Comparison of ENCODE assay signal across 35 cellular contexts in genomic region chr10:34001831-34002230, GRCh38.
DNase-seq lines count a peak whose midpoint lies in the region; ATAC-seq, FAIRE-seq and TF ChIP-seq lines count a peak whose summit lies in the region.
"Had no signal": no experiment of that assay in that cellular context is flagged by ENCODE, and none has a peak within 500 bp of the region (broad histone marks: within the 10 kb centered on the region; RNA-seq: fewer than 3 reads in every experiment).

No MANE protein-coding gene starts in this region.

- no peak for TF ChIP-seq RAD21 in SK-N-SH (IDR thresholded peaks at IDR 0.05; ENCODE audit: low read length)
- no peak for TF ChIP-seq RAD21 in H1 (IDR thresholded peaks at IDR 0.05 in 1 of 2, conservative IDR thresholded peaks at IDR 0.05 in 1 of 2; ENCODE audit: low read depth in 2 of 2, low read length in 2 of 2)

- peak overlapping the region in 1 of 2 experiments; percentile 28; a peak in 1 of 4 replicates for H3K27ac ChIP-seq in SK-N-SH (ENCODE audit: low read depth in 2 of 2, low read length in 1 of 2)
- 0 out of 2 replicates have a peak overlapping the region, but pooled peaks have one; percentile 19 for H3K27ac ChIP-seq in VCaP
- no peak overlapping the region for H3K27ac ChIP-seq in H1 (ENCODE audit: low read depth, low read length)
- H3K27ac ChIP-seq: 22Rv1; A549; BLaER1; BLaER1 treated with 17β-estradiol and CSF1 and Interleukin-3, amounts not matched to agents 10 nM and 100 nM; C4-2B had no signal

- H2BK120ac ChIP-seq in H1 (replicated peaks; ENCODE audit: low read depth, low read length) = no peak overlapping the region

- no peak overlapping the region for H2AFZ ChIP-seq in SK-N-SH (ENCODE audit: low read depth)
- H2AFZ ChIP-seq in H1 (ENCODE audit: low read length) = no peak overlapping the region

- no peak overlapping the region for H4K91ac ChIP-seq in H1 (replicated peaks; ENCODE audit: insufficient read length, low read length)

- H3K56ac ChIP-seq in H1 (replicated peaks; ENCODE audit: insufficient read length, low read depth, low read length) = no peak overlapping the region

- DNase-seq in SK-N-SH (no peak), SK-N-DZ (ENCODE audit: low spot score) (peak; percentile 49), H1 (ENCODE audit: low read depth in 1 of 2, low spot score in 2 of 2) (no peak), anterior cingulate cortex (lab: John Stamatoyannopoulos, UW) (no peak), HUDEP-2 (lab: John Stamatoyannopoulos, UW; ENCODE audit: unreplicated experiment in 76 of 76) (no peak)
- DNase-seq: 8988T; ACHN; AML-193; C1 segment of cervical spinal cord; Calu3; CD4-positive, alpha-beta memory T cell; CD4-positive, alpha-beta T cell; CD4-positive, CD25-positive, alpha-beta regulatory T cell; CD8-positive, alpha-beta memory T cell; CD8-positive, alpha-beta T cell; COR-L47; DMS 273 treated with DMSO at 0.1 percent for 48 hours; DMS153; DMS53; DMS79; DMS79 treated with DMSO at 0.1 percent for 48 hours; DND-41; EL had no signal

- H3K4me3 ChIP-seq in SK-N-SH (ENCODE audit: low read depth in 2 of 2, low read length in 1 of 2) = no peak overlapping the region
- H3K4me3 ChIP-seq in H1 (ENCODE audit: extremely low read depth in 1 of 4, insufficient read depth in 2 of 4, low read depth in 3 of 4, low read length in 4 of 4) = no peak overlapping the region
- H3K4me3 ChIP-seq: A549; BLaER1; BLaER1 treated with 17β-estradiol and CSF1 and Interleukin-3, amounts not matched to agents 10 nM and 100 nM had no signal

- H3K9me3 ChIP-seq in SK-N-SH = no peaks in the 10 kb centered on the region
- no peaks in the 10 kb centered on the region for H3K9me3 ChIP-seq in H1 (ENCODE audit: insufficient read depth in 2 of 2, low read depth in 1 of 2, low read length in 1 of 2)
- H3K9me3 ChIP-seq: A549, BE2C, BLaER1, Caco-2 had no signal

- H2BK20ac ChIP-seq in H1 (ENCODE audit: low read length) = no peak overlapping the region

- H3F3A ChIP-seq in SK-N-SH (replicated peaks; ENCODE audit: insufficient read depth) = no peaks in the 10 kb centered on the region

- H2BK12ac ChIP-seq in H1 (ENCODE audit: low read depth, low read length) = no peak overlapping the region

- no peaks in the 10 kb centered on the region for H3K36me3 ChIP-seq in SK-N-SH (replicated peaks in 1 of 2; ENCODE audit: control insufficient read depth in 1 of 2, insufficient read depth in 2 of 2, low read length in 1 of 2)
- H3K36me3 ChIP-seq in H1 (ENCODE audit: control insufficient read depth in 2 of 4, insufficient read depth in 4 of 4, low read length in 3 of 4) = no peaks in the 10 kb centered on the region
- H3K36me3 ChIP-seq: BE2C; BLaER1; BLaER1 treated with 17β-estradiol and CSF1 and Interleukin-3, amounts not matched to agents 10 nM and 100 nM had no signal

- POLR2A ChIA-PET in SK-N-SH (lab: Yijun Ruan, JAX) = no interaction called here
- POLR2A ChIA-PET in H1 (lab: Charles Lee; ENCODE audit: partially characterized antibody) = no interaction called here

- no peaks in the 10 kb centered on the region for H3K9me2 ChIP-seq in SK-N-SH

- H3K18ac ChIP-seq in H1 (ENCODE audit: extremely low read depth, low read length) = no peak overlapping the region

- no peaks in the 10 kb centered on the region for H3K23me2 ChIP-seq in H1 (ENCODE audit: low read depth, low read length)

- H2BK15ac ChIP-seq in H1 (ENCODE audit: low read length) = peak overlapping the region; percentile 31; the same call in 1 of the 2 replicates

- H3K14ac ChIP-seq in H1 (ENCODE audit: insufficient read length) = no peak overlapping the region

- H2BK5ac ChIP-seq in H1 (ENCODE audit: low read depth, low read length) = no peak overlapping the region

- FAIRE-seq in H1 (lab: Jason Lieb, UNC) = no peak
- FAIRE-seq: A204.1, A549, D721Med had no signal

- no peak for TF ChIP-seq POLR2A in H1 (IDR thresholded peaks at IDR 0.05; ENCODE audit: control extremely low read depth in 1 of 2, low read depth in 2 of 2, low read length in 2 of 2)

- H3K4me2 ChIP-seq in SK-N-SH (no peak overlapping the region), H1 (ENCODE audit: insufficient read depth in 1 of 2, low read depth in 2 of 2, low read length in 2 of 2) (no peak overlapping the region)
- H3K4me2 ChIP-seq: A549; BLaER1; BLaER1 treated with 17β-estradiol and CSF1 and Interleukin-3, amounts not matched to agents 10 nM and 100 nM had no signal

- H3K27me3 ChIP-seq in SK-N-SH (ENCODE audit: insufficient read depth) (no peaks in the 10 kb centered on the region), H1 (replicated peaks in 1 of 4; ENCODE audit: control insufficient read depth in 3 of 4, extremely low read depth in 1 of 4, insufficient read depth in 3 of 4, low read length in 3 of 4) (no peaks in the 10 kb centered on the region)
- H3K27me3 ChIP-seq: BE2C; BLaER1; BLaER1 treated with 17β-estradiol and CSF1 and Interleukin-3, amounts not matched to agents 10 nM and 100 nM had no signal

- WGBS in SK-N-SH (ENCODE audit: low lambda C conversion rate) = 59% methylated on average over 5 of the region's 5 CpGs
- 88% methylated on average over 5 of the region's 5 CpGs; no CpG with 5 or more reads in 1 of the 2 experiments for WGBS in H1 (ENCODE audit: extremely low coverage in 1 of 2, insufficient coverage in 1 of 2, insufficient read length in 1 of 2, insufficient replicate concordance in 2 of 2, low coverage in 1 of 2, low lambda C conversion rate in 2 of 2, missing lambda C conversion rate in 1 of 2), 2 experiments

- no peak overlapping the region for H3K23ac ChIP-seq in H1 (ENCODE audit: insufficient read length)

- H4K8ac ChIP-seq in H1 (ENCODE audit: extremely low read depth, insufficient read depth, low read length) = no peak overlapping the region

- H3K4me1 ChIP-seq in SK-N-SH (ENCODE audit: control insufficient read depth in 1 of 2, insufficient read depth in 2 of 2, low read depth in 1 of 2, low read length in 1 of 2) = peaks cover 0 to 11% of the 10 kb centered on the region in 2 experiments; a peak in 2 of 4 replicates
- no peaks in the 10 kb centered on the region for H3K4me1 ChIP-seq in H1 (replicated peaks in 1 of 4; ENCODE audit: control insufficient read depth in 3 of 4, insufficient read depth in 4 of 4, low read length in 3 of 4)
- H3K4me1 ChIP-seq: A549; BLaER1; BLaER1 treated with 17β-estradiol and CSF1 and Interleukin-3, amounts not matched to agents 10 nM and 100 nM had no signal

- H4K20me1 ChIP-seq in SK-N-SH (ENCODE audit: insufficient read depth) (no peaks in the 10 kb centered on the region), H1 (replicated peaks in 1 of 2; ENCODE audit: control insufficient read depth in 1 of 2, insufficient read depth in 2 of 2, low read length in 2 of 2) (no peaks in the 10 kb centered on the region)
- H4K20me1 ChIP-seq: BLaER1; BLaER1 treated with 17β-estradiol and CSF1 and Interleukin-3, amounts not matched to agents 10 nM and 100 nM had no signal

- ATAC-seq in SK-N-SH treated with all-trans-retinoic acid at 6 μM for 48 hours (no peak), GM19324 (IDR thresholded peaks at IDR 0.05; ENCODE audit: low FRiP score, unreplicated experiment) (no peak)
- ATAC-seq: A549; CD8-positive, alpha-beta T cell had no signal

- no peak overlapping the region for H3K9ac ChIP-seq in SK-N-SH
- no peak overlapping the region for H3K9ac ChIP-seq in H1 (replicated peaks in 1 of 4; ENCODE audit: extremely low read depth in 1 of 4, low read depth in 3 of 4, low read length in 3 of 4)
- H3K9ac ChIP-seq: BLaER1; BLaER1 treated with 17β-estradiol and CSF1 and Interleukin-3, amounts not matched to agents 10 nM and 100 nM had no signal

- no peak overlapping the region for H4K5ac ChIP-seq in H1 (ENCODE audit: insufficient read length, low read depth, low read length)

- H3K79me2 ChIP-seq in SK-N-SH (ENCODE audit: insufficient read depth) (no peaks in the 10 kb centered on the region), H1 (ENCODE audit: control insufficient read depth in 1 of 2, insufficient read depth in 2 of 2, low read length in 2 of 2) (no peaks in the 10 kb centered on the region)

- no peaks in the 10 kb centered on the region for H3K79me1 ChIP-seq in H1 (ENCODE audit: low read depth, low read length)

- no peak overlapping the region for H3K4ac ChIP-seq in H1 (replicated peaks; ENCODE audit: insufficient read length, low read depth, low read length)

- TF ChIP-seq CTCF in SK-N-SH (IDR thresholded peaks at IDR 0.05) (no peak), VCaP (conservative IDR thresholded peaks at IDR 0.05) (no peak), H1 (IDR thresholded peaks at IDR 0.05; ENCODE audit: control extremely low read depth in 1 of 3, insufficient read depth in 1 of 3, low read depth in 1 of 3, low read length in 3 of 3) (no peak)

- H2AK5ac ChIP-seq in H1 (ENCODE audit: low read depth, low read length) = no peak overlapping the region

- CTCF ChIA-PET in SK-N-SH (lab: Yijun Ruan, JAX) (interaction anchor here (0.6 to 1.3 kb wide), 2 partner anchors 72 to 636 kb away, joined by 4 to 5 read pairs; no protein-coding TSS in a partner anchor), H1 (lab: Charles Lee; ENCODE audit: partially characterized antibody) (interaction anchor here (1.0 to 1.2 kb wide), 2 partner anchors 15 to 18 kb away, joined by 3 to 4 read pairs; no protein-coding TSS in a partner anchor)

- 0 out of 4 replicates have a peak, but pooled peaks of 1 of the 2 experiments have one; percentile 24 for TF ChIP-seq EP300 in SK-N-SH (IDR thresholded peaks at IDR 0.05; ENCODE audit: borderline replicate concordance in 1 of 2, low read depth in 1 of 2, low read length in 1 of 2)
- TF ChIP-seq EP300 in H1 (IDR thresholded peaks at IDR 0.05; ENCODE audit: borderline replicate concordance in 1 of 2, low read depth in 2 of 2, low read length in 2 of 2) = no peak

TF ChIP-seq in SK-N-SH, 30 proteins besides CTCF, POLR2A, EP300 and RAD21:
- TF ChIP-seq GATA2 (CRISPR knock-in tag; IDR thresholded peaks at IDR 0.05) = peak; percentile 69
- no peak for TF ChIP-seq FOSL2 (IDR thresholded peaks at IDR 0.05; ENCODE audit: borderline replicate concordance, low read depth)

TF ChIP-seq in SK-N-SH treated with all-trans-retinoic acid at 6 μM for 48 hours, 23 proteins besides CTCF, POLR2A, EP300 and RAD21 (continues in another document):
- TF ChIP-seq SNAI2 (CRISPR knock-in tag; IDR thresholded peaks at IDR 0.05) = no peak
- TF ChIP-seq GLIS3 (CRISPR knock-in tag; IDR thresholded peaks at IDR 0.05) = no peak
- TF ChIP-seq BACH2 (CRISPR knock-in tag; IDR thresholded peaks at IDR 0.05; ENCODE audit: borderline replicate concordance) = no peak
- no peak for TF ChIP-seq ZFP3 (CRISPR knock-in tag; IDR thresholded peaks at IDR 0.05)

TF ChIP-seq in H1, 55 proteins besides CTCF, POLR2A, EP300 and RAD21:
- no peak for TF ChIP-seq TAF1 (IDR thresholded peaks at IDR 0.05; ENCODE audit: low read depth, low read length)
- no peak for TF ChIP-seq NANOG (IDR thresholded peaks at IDR 0.05; ENCODE audit: insufficient read depth, low read depth, low read length, poor library complexity, severe bottlenecking)
- TF ChIP-seq CEBPB (IDR thresholded peaks at IDR 0.05; ENCODE audit: low read depth, low read length) = no peak
- TF ChIP-seq SUZ12 (IDR thresholded peaks at IDR 0.05; ENCODE audit: low read length) = no peak
- TF ChIP-seq TEAD4 (IDR thresholded peaks at IDR 0.05; ENCODE audit: low read depth, low read length) = no peak
- no peak for TF ChIP-seq SIRT6 (IDR thresholded peaks at IDR 0.05; ENCODE audit: low read length)
- no peak for TF ChIP-seq BACH1 (IDR thresholded peaks at IDR 0.05; ENCODE audit: low read length)
- no peak for TF ChIP-seq KDM1A (IDR thresholded peaks at IDR 0.05; ENCODE audit: borderline replicate concordance, low read length)
